Comparison of ENCODE assay signal across 21 cellular contexts in genomic region chr14:70442750-70443149, GRCh38. TPM values are rescaled to one million over a fixed set of nuclear protein-coding genes. Genes with fewer than 3 reads are reported as not detected.
"Had no signal": no experiment of that assay in that cellular context is flagged by ENCODE, and none has a peak within 500 bp of the region (broad histone marks: within the 10 kb centered on the region; RNA-seq: fewer than 3 reads in every experiment).

No MANE protein-coding gene starts in this region.

- H3K4me1 Mint-ChIP-seq: activated naive CD4-positive, alpha-beta T cell treated with anti-CD3 and anti-CD28 coated beads, Interleukin-2, amount 10 ng/mL, durations not matched to agents 7 days and 5 days; nephron; T-helper 17 cell had no signal

- DNase-seq: activated CD4-positive, alpha-beta memory T cell treated with anti-CD3 and anti-CD28 coated beads for 36 hours; activated CD4-positive, alpha-beta T cell treated with anti-CD3 and anti-CD28 coated beads for 48 hours; activated effector memory CD4-positive, alpha-beta T cell treated with Interleukin-2 at 50 U/mL for 16 hours; activated naive CD4-positive, alpha-beta T cell treated with anti-CD3 and anti-CD28 coated beads, Interleukin-2, amount 10 ng/mL, durations not matched to agents 7 days and 5 days; activated T-cell treated with anti-CD3 and anti-CD28 coated beads, Interleukin-2, amount 50 U/mL, for 48 hours; anterior cingulate cortex; body of pancreas; effector CD8-positive, alpha-beta T cell; hippocampal formation; left ventricle myocardium superior; right cardiac atrium; stimulated activated CD4-positive, alpha-beta T cell treated with anti-CD3 and anti-CD28 coated beads, Interleukin-12 subunit alpha, Interleukin-12 subunit beta, amount 100 ng/mL, for 4 hours; stimulated activated CD4-positive, alpha-beta T cell treated with anti-CD3 and anti-CD28 coated beads, Interleukin-4, amount 100 ng/mL, for 4 hours; stimulated activated naive CD8-positive, alpha-beta T cell treated with anti-CD3 and anti-CD28 coated beads, Interleukin-15, Interleukin-2, amounts not matched to agents 100 U/mL and 50 U/mL, for 24 hours; T-helper 17 cell; upper lobe of right lung had no signal

- H3K36me3 Mint-ChIP-seq: activated naive CD4-positive, alpha-beta T cell treated with anti-CD3 and anti-CD28 coated beads, Interleukin-2, amount 10 ng/mL, durations not matched to agents 7 days and 5 days had no signal

- H3K4me3 Mint-ChIP-seq: activated CD4-positive, alpha-beta memory T cell treated with anti-CD3 and anti-CD28 coated beads for 36 hours; activated naive CD4-positive, alpha-beta T cell treated with anti-CD3 and anti-CD28 coated beads, Interleukin-2, amount 10 ng/mL, durations not matched to agents 7 days and 5 days; dendritic cell treated with granulocyte-macrophage colony-stimulating factor and Interleukin-4, amounts not matched to agents 40 ng/mL and 50 ng/mL, for 4 days; nephron; T-helper 17 cell had no signal

- H3K4me1 ChIP-seq: body of pancreas, parathyroid adenoma, upper lobe of right lung had no signal

- H3K36me3 ChIP-seq: neutrophil, upper lobe of right lung had no signal

- H3K4me3 ChIP-seq: body of pancreas, upper lobe of right lung had no signal

- H3K27me3 Mint-ChIP-seq: activated naive CD4-positive, alpha-beta T cell treated with anti-CD3 and anti-CD28 coated beads, Interleukin-2, amount 10 ng/mL, durations not matched to agents 7 days and 5 days; dendritic cell treated with granulocyte-macrophage colony-stimulating factor and Interleukin-4, amounts not matched to agents 40 ng/mL and 50 ng/mL, for 4 days; T-helper 17 cell had no signal

- H2AFZ ChIP-seq: parathyroid adenoma had no signal

- ATAC-seq: body of pancreas; left ventricle myocardium superior; right cardiac atrium; stimulated activated naive CD8-positive, alpha-beta T cell treated with anti-CD3 and anti-CD28 coated beads, Interleukin-15, Interleukin-2, amounts not matched to agents 100 U/mL and 50 U/mL, for 24 hours; T-helper 17 cell; upper lobe of right lung had no signal

- H3K27me3 ChIP-seq: body of pancreas, neutrophil, upper lobe of right lung had no signal

- H3K79me2 ChIP-seq: parathyroid adenoma had no signal

- H3K27ac ChIP-seq: body of pancreas, neutrophil, parathyroid adenoma, upper lobe of right lung had no signal

- H3K27ac Mint-ChIP-seq: activated CD4-positive, alpha-beta memory T cell treated with anti-CD3 and anti-CD28 coated beads for 36 hours; activated naive CD4-positive, alpha-beta T cell treated with anti-CD3 and anti-CD28 coated beads, Interleukin-2, amount 10 ng/mL, durations not matched to agents 7 days and 5 days; dendritic cell treated with granulocyte-macrophage colony-stimulating factor and Interleukin-4, amounts not matched to agents 40 ng/mL and 50 ng/mL, for 4 days; nephron; T-helper 17 cell had no signal

- H3K9ac ChIP-seq: parathyroid adenoma had no signal

RNA-seq across cellular contexts. Expression of gene ADAM21, which starts 9.2 kb away (rescaled TPM):
- total RNA-seq: skeletal muscle tissue, T-helper 17 cell, upper lobe of right lung had no signal
